In the genomic region with DNA sequence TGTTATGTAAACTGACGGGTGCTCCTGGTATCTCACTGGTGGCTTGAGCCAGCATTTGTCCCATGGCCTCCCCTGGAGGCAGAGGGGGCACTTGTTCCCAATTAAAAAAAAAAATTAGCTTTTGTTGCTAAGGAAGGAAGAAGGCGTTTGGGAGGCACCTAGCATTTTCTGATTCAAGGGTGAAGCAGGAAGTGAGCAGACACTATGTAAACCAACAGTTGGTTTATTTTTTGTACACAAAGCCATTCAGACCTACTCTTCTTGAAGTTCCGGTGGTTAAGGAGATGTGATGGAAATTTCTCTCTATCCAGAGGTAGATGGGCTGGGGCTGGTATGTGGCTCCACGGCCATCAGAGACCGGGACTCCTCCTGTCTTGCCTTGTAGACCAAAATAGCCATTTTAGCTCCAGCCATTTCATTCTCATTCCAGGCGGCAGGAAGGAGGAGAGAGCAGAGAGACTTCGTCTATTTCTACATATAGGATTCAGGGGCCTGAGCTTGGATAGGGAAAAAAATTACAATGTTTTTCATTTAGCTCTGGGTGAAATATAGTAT, we compare ENCODE assay signal across 13 cellular contexts.
DNase-seq lines count a peak whose midpoint lies in the region; ATAC-seq and TF ChIP-seq lines count a peak whose summit lies in the region.
"Had no signal": no experiment of that assay in that cellular context is flagged by ENCODE, and none has a peak within 500 bp of the region (broad histone marks: within the 10 kb centered on the region; RNA-seq: fewer than 3 reads in every experiment).

No MANE protein-coding gene starts in this region.

- H3K4me3 Mint-ChIP-seq in activated naive CD4-positive, alpha-beta T cell treated with anti-CD3 and anti-CD28 coated beads, Interleukin-2, amount 50 U/mL, for 24 hours = peak overlapping the region; percentile 81
- H3K4me3 Mint-ChIP-seq in activated CD8-positive, alpha-beta T cell treated with anti-CD3 and anti-CD28 coated beads for 36 hours = peak overlapping the region; percentile 72
- H3K4me3 Mint-ChIP-seq: mesothelial cell of epicardium had no signal

- H3K9me3 Mint-ChIP-seq in activated naive CD4-positive, alpha-beta T cell treated with anti-CD3 and anti-CD28 coated beads, Interleukin-2, amount 50 U/mL, for 24 hours = peaks cover 5% of the 10 kb centered on the region
- peaks cover 4% of the 10 kb centered on the region for H3K9me3 Mint-ChIP-seq in activated CD8-positive, alpha-beta T cell treated with anti-CD3 and anti-CD28 coated beads for 36 hours

- TF ChIP-seq CTCF in activated CD8-positive, alpha-beta T cell treated with anti-CD3 and anti-CD28 coated beads for 36 hours (IDR thresholded peaks at IDR 0.05) = no peak

- peak overlapping the region; percentile 99 for H3K27ac Mint-ChIP-seq in activated naive CD4-positive, alpha-beta T cell treated with anti-CD3 and anti-CD28 coated beads, Interleukin-2, amount 50 U/mL, for 24 hours
- H3K27ac Mint-ChIP-seq in activated CD8-positive, alpha-beta T cell treated with anti-CD3 and anti-CD28 coated beads for 36 hours = peak overlapping the region; percentile 99
- H3K27ac Mint-ChIP-seq: mesothelial cell of epicardium had no signal

- CTCF ChIA-PET in activated CD8-positive, alpha-beta T cell treated with anti-CD3 and anti-CD28 coated beads for 36 hours (lab: Charles Lee) = interaction anchor here (3.8 to 4.8 kb wide), 2 partner anchors 11 to 15 kb away, joined by 28 to 39 read pairs; no protein-coding TSS in a partner anchor

- POLR2A ChIA-PET in activated CD8-positive, alpha-beta T cell treated with anti-CD3 and anti-CD28 coated beads for 36 hours (lab: Charles Lee) = interaction anchor here (0.6 to 2.6 kb wide), 7 partner anchors 11 to 1135 kb away, joined by 3 to 12 read pairs (median 3); partner anchors contain the start of genes CLEC16A, GSPT1 and SNX29

- H3K4me1 Mint-ChIP-seq in activated naive CD4-positive, alpha-beta T cell treated with anti-CD3 and anti-CD28 coated beads, Interleukin-2, amount 50 U/mL, for 24 hours = peaks cover 84% of the 10 kb centered on the region
- peaks cover 77% of the 10 kb centered on the region for H3K4me1 Mint-ChIP-seq in activated CD8-positive, alpha-beta T cell treated with anti-CD3 and anti-CD28 coated beads for 36 hours (ENCODE audit: low read depth)
- H3K4me1 Mint-ChIP-seq: mesothelial cell of epicardium had no signal

- intact Hi-C loops in activated CD8-positive, alpha-beta T cell treated with anti-CD3 and anti-CD28 coated beads for 36 hours (cut with micrococcal nuclease) = no loop called here

- H3K27me3 Mint-ChIP-seq in activated naive CD4-positive, alpha-beta T cell treated with anti-CD3 and anti-CD28 coated beads, Interleukin-2, amount 50 U/mL, for 24 hours = no peaks in the 10 kb centered on the region
- H3K27me3 Mint-ChIP-seq in activated CD8-positive, alpha-beta T cell treated with anti-CD3 and anti-CD28 coated beads for 36 hours = no peaks in the 10 kb centered on the region

- no peak for ATAC-seq in activated CD8-positive, alpha-beta T cell treated with anti-CD3 and anti-CD28 coated beads for 36 hours
- ATAC-seq: foreskin keratinocyte had no signal

- peaks cover 10% of the 10 kb centered on the region for H3K36me3 Mint-ChIP-seq in activated naive CD4-positive, alpha-beta T cell treated with anti-CD3 and anti-CD28 coated beads, Interleukin-2, amount 50 U/mL, for 24 hours
- peaks cover 21% of the 10 kb centered on the region for H3K36me3 Mint-ChIP-seq in activated CD8-positive, alpha-beta T cell treated with anti-CD3 and anti-CD28 coated beads for 36 hours (ENCODE audit: low read depth)

- no peak for DNase-seq in activated naive CD4-positive, alpha-beta T cell treated with Interleukin-2 at 50 U/mL for 16 hours
- no peak for DNase-seq in activated CD8-positive, alpha-beta T cell treated with anti-CD3 and anti-CD28 coated beads for 36 hours
- DNase-seq in mesenteric fat pad (ENCODE audit: low spot score) (peak; percentile 35), ureter (ENCODE audit: low spot score) (peak; percentile 33), H4 (ENCODE audit: low spot score) (no peak), SHP77 (lab: John Stamatoyannopoulos, UW) (no peak), midbrain (lab: John Stamatoyannopoulos, UW) (no peak)
- DNase-seq: AML-193, foreskin keratinocyte, NCI-H187, NCI-H748 treated with DMSO at 0.1 percent for 48 hours had no signal

Comparison
In these comparisons a context has a peak if more than half of its experiments do, and no peak if none do; other contexts are left out.
1. DNase-seq: peak in mesenteric fat pad (single experiment) and ureter (single experiment); none in activated naive CD4-positive, alpha-beta T cell treated with Interleukin-2 at 50 U/mL for 16 hours (single experiment), activated CD8-positive, alpha-beta T cell treated with anti-CD3 and anti-CD28 coated beads for 36 hours (single experiment), H4 (single experiment), SHP77 (0 of 2) and midbrain (single experiment).